10 cellular contexts compared by ENCODE assay signal in the genomic region with DNA sequence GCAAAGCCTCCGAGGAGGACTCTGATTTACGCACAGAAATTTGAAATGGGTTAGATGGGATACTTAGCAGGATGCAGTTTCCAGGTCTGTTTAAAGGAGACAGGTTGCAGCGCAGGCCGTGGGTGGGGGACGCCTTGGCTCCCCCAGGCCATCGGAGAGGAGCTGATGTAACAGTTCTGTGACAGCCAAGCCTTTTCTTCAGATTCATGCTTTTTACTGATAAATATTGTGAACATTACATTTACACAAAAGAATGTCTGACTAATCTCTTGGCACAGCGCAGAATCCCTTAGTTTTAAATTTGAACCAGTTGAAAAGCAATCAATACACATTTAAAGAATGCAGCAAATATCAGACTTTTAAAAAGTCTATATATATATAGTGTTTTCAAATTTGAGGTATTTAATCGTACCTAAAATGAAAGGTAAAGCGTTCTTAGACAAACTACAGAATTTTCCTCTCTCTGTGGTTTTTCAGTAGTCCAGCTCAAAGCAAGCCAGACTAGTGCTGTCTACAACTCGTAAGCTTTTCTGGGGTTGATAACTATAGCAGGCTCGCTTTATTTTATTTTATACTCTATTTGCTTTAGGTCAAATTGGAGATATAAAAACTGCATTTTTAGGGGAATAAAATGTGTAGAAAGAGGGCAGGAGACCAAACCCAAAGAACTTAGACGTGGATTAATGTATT.
DNase-seq lines count a peak whose midpoint lies in the region; ATAC-seq, FAIRE-seq and TF ChIP-seq lines count a peak whose summit lies in the region.
"Had no signal": no experiment of that assay in that cellular context is flagged by ENCODE, and none has a peak within 500 bp of the region (broad histone marks: within the 10 kb centered on the region; RNA-seq: fewer than 3 reads in every experiment).

No MANE protein-coding gene starts in this region.

- DNase-seq in HTR-8/SVneo (ENCODE audit: insufficient read length, low spot score) (peak; percentile 48), chondrocyte (ENCODE audit: low spot score) (no peak), lung microvascular endothelial cell (ENCODE audit: low read depth in 2 of 2) (peak; percentile 67 to 71), upper lobe of right lung (no peak)
- no peak for DNase-seq in activated CD4-positive, alpha-beta T cell treated with anti-CD3 and anti-CD28 coated beads, Interleukin-2, amount 50 U/mL, for 4 hours
- DNase-seq: NCI-H1417; stimulated activated naive CD4-positive, alpha-beta T cell treated with Interleukin-2 at 50 U/mL for 16 hours had no signal

- H3K36me3 Mint-ChIP-seq in chondrocyte (ENCODE audit: low read depth): no peaks in the 10 kb centered on the region
- H3K36me3 Mint-ChIP-seq: brain had no signal

- H3K27me3 ChIP-seq in upper lobe of right lung: no peaks in the 10 kb centered on the region

- H3K27ac Mint-ChIP-seq in chondrocyte (ENCODE audit: unreplicated experiment): peak overlapping the region; percentile 94

- no peaks in the 10 kb centered on the region for H3K9me3 ChIP-seq in upper lobe of right lung

- ATAC-seq in upper lobe of right lung: no peak
- no peak for ATAC-seq in HG02973 (IDR thresholded peaks at IDR 0.05; ENCODE audit: unreplicated experiment)
- ATAC-seq in GM21717 (IDR thresholded peaks at IDR 0.05; ENCODE audit: unreplicated experiment): no peak

- H3K27ac ChIP-seq in upper lobe of right lung: peak overlapping the region; percentile 2

- intact Hi-C loops in upper lobe of right lung (cut with DNase I): no loop called here

- H3K4me1 Mint-ChIP-seq in chondrocyte (ENCODE audit: low read depth): peaks cover 75% of the 10 kb centered on the region

- no peaks in the 10 kb centered on the region for H3K27me3 Mint-ChIP-seq in chondrocyte (ENCODE audit: low read depth)

- peak overlapping the region; percentile 67 for H3K4me3 Mint-ChIP-seq in chondrocyte (ENCODE audit: unreplicated experiment)

- H3K4me1 ChIP-seq in upper lobe of right lung: peaks cover 9% of the 10 kb centered on the region

- FAIRE-seq in HTR-8/SVneo (lab: Jason Lieb, UNC): no peak

- no peaks in the 10 kb centered on the region for H3K9me3 Mint-ChIP-seq in chondrocyte (ENCODE audit: low read depth)
- H3K9me3 Mint-ChIP-seq: brain had no signal

- no peak overlapping the region for H3K4me3 ChIP-seq in upper lobe of right lung

- TF ChIP-seq CTCF in chondrocyte (IDR thresholded peaks at IDR 0.05) (no peak), upper lobe of right lung (IDR thresholded peaks at IDR 0.05) (no peak)

- H3K36me3 ChIP-seq in upper lobe of right lung: no peaks in the 10 kb centered on the region

Comparison
In these comparisons a context has a peak if more than half of its experiments do, and no peak if none do; other contexts are left out.
1. DNase-seq: peak in HTR-8/SVneo (single experiment) and lung microvascular endothelial cell (2 of 2); none in chondrocyte (single experiment), upper lobe of right lung (single experiment) and activated CD4-positive, alpha-beta T cell treated with anti-CD3 and anti-CD28 coated beads, Interleukin-2, amount 50 U/mL, for 4 hours (0 of 2).